Comparison of ENCODE assay signal across 1 cellular context in the genomic region with DNA sequence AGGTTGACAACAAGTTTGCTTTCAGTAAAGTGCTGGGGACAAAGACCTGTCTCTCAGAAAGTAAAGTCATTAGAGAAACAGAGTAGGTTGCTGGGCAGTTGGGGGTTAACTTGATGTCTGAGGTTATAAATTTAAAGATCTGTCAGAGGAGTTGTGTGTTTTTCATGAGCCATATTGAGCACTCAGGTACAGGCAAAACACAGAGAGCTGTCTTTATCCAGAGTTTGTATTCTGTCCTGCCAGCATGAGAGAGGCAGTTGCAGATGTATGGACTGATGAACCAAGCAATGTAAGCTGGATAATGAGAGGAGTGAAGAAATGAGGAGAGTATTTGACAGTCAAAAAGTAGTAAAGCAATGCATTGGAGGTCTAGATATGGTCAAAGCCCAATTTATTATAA.
TF ChIP-seq lines count a peak whose summit lies in the region.

No MANE protein-coding gene starts in this region.

TF ChIP-seq in K562, 482 proteins besides CTCF, POLR2A, EP300 and RAD21 (continued from another document):
- no peak for TF ChIP-seq SMC3 (conservative IDR thresholded peaks at IDR 0.05; ENCODE audit: insufficient read depth, low read depth, low read length)
- no peak for TF ChIP-seq SRSF7 (optimal IDR thresholded peaks at IDR 0.05; ENCODE audit: low read depth, low read length)
- no peak for TF ChIP-seq ZNF23 (CRISPR knock-in tag; IDR thresholded peaks at IDR 0.05)
- no peak for TF ChIP-seq DPF2 (IDR thresholded peaks at IDR 0.05)
